In genomic region chr19:42170052-42170451, GRCh38 we compare ENCODE assay signal across 8 cellular contexts.
"Had no signal": no experiment of that assay in that cellular context is flagged by ENCODE, and none has a peak within 500 bp of the region (broad histone marks: within the 10 kb centered on the region; RNA-seq: fewer than 3 reads in every experiment).

No MANE protein-coding gene starts in this region.

- DNase-seq: H9, HCEC 1CT, HFFc6, KBM-7 had no signal

- H3K4me3 ChIP-seq: GM23338 had no signal

- H3K9me3 Mint-ChIP-seq: GM23338, H9, HFFc6, IgD-negative memory B cell had no signal

- H3K27me3 Mint-ChIP-seq: IgD-negative memory B cell had no signal

- H3K4me2 ChIP-seq: GM23338 had no signal

- ATAC-seq: GM23338, HepG2 had no signal

- H3K27ac Mint-ChIP-seq: GM23338, H9, HFFc6, IgD-negative memory B cell had no signal

- H3K4me3 Mint-ChIP-seq: GM23338, H9, HFFc6, IgD-negative memory B cell had no signal

- H3K27ac ChIP-seq: HL-60 had no signal
